Comparison of ENCODE assay signal across 1 cellular context in genomic region chr19:1387684-1388636, GRCh38.
A peak's percentile ranks its signal among the peaks of the same experiment; 100 is the strongest.
TF ChIP-seq lines count a peak whose summit lies in the region.

No MANE protein-coding gene starts in this region.

TF ChIP-seq in HepG2, 621 proteins besides CTCF, POLR2A, EP300 and RAD21:
- TF ChIP-seq RBFOX2 (IDR thresholded peaks at IDR 0.05; ENCODE audit: low read depth, low read length): 0 out of 2 replicates have a peak, but pooled peaks have one; percentile 30
- no peak for TF ChIP-seq NR2F1 (CRISPR knock-in tag; IDR thresholded peaks at IDR 0.05)
